ENCODE assay signal across 8 cellular contexts in the genomic region with DNA sequence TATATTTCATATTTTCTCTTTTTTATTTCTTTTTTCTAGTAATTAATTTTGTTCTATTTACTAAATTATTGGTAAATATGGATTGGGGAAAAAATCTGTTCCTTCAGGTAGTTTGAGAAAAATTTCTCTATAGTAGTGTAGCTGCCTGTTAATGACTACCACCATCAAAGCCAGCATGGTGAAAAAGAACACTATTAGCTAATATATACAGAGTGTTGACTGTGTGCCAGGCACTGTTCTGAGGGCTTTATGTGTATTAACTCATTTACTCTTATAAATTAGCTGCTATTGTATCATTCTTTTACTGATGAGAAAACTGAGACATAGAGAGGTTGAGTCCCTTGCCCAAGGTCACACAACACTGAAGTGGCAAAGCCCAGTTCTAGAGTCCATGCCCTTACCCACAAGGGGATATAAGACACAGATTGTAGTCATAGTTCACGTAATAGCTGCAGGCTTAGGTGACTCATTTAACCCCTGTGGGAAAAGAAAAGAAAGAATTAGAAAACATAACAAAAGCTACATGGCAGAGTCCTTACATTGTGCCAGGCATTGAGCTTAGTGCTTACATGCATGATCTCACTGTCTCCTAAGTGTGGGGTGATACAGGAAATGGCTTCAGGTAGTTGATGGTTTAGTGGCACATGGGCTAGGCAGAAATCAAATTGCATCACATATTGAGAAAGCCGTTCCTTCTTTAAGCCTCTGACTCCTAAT. TPM values are rescaled to one million over a fixed set of nuclear protein-coding genes. Genes with fewer than 3 reads are reported as not detected.
A peak's percentile ranks its signal among the peaks of the same experiment; 100 is the strongest.
DNase-seq lines count a peak whose midpoint lies in the region; ATAC-seq, FAIRE-seq and TF ChIP-seq lines count a peak whose summit lies in the region.

No MANE protein-coding gene starts in this region.

- no peak overlapping the region for H3K4me2 ChIP-seq in GM12878 (ENCODE audit: control insufficient read depth, insufficient read depth)

- DNase-seq in activated CD8-positive, alpha-beta memory T cell treated with anti-CD3 and anti-CD28 coated beads, Interleukin-2, amount 10 ng/mL, durations not matched to agents 7 days and 5 days: peak; percentile 55
- DNase-seq in activated CD8-positive, alpha-beta memory T cell treated with anti-CD3 and anti-CD28 coated beads, Interleukin-2, amount 50 U/mL, for 48 hours: no peak
- no peak for DNase-seq in GM12878 (ENCODE audit: low read depth, low spot score)
- no peak for DNase-seq in ovary
- DNase-seq in SKM-1 treated with dmso at 0.1 percent for 144 hours (lab: John Stamatoyannopoulos, UW; ENCODE audit: unreplicated experiment): no peak

- peak overlapping the region; percentile 58 for H2AFZ ChIP-seq in GM12878 (ENCODE audit: control insufficient read depth, low read depth, low read length)

- CTCF ChIA-PET in activated CD8-positive, alpha-beta memory T cell treated with anti-CD3 and anti-CD28 coated beads, Interleukin-2, amount 10 ng/mL, durations not matched to agents 7 days and 5 days (lab: Charles Lee): interaction anchor here (0.9 to 2.1 kb wide), 6 partner anchors 9 to 43 kb away, joined by 3 to 8 read pairs (median 6); a partner anchor contains a TSS
- CTCF ChIA-PET in GM12878 (lab: Yijun Ruan, JAX): interaction anchor here (0.5 to 1.2 kb wide), 6 partner anchors 8 to 21 kb away, joined by 3 to 6 read pairs (median 4); a partner anchor contains a TSS

- H3K9me3 Mint-ChIP-seq in activated CD8-positive, alpha-beta memory T cell treated with anti-CD3 and anti-CD28 coated beads, Interleukin-2, amount 10 ng/mL, durations not matched to agents 7 days and 5 days (ENCODE audit: low read depth): no peaks in the 10 kb centered on the region
- H3K9me3 Mint-ChIP-seq in stimulated activated memory B cell treated with anti-CD40 and anti-IgM and Interleukin-4, amounts not matched to agents 10 μg/mL and 1 μg/mL and 100 μg/mL, for 72 hours: no peaks in the 10 kb centered on the region

- no peaks in the 10 kb centered on the region for H4K20me1 ChIP-seq in GM12878 (ENCODE audit: control insufficient read depth, insufficient read depth)

- no peaks in the 10 kb centered on the region for H3K27me3 ChIP-seq in GM12878 (replicated peaks in 1 of 2; ENCODE audit: control insufficient read depth in 2 of 2, insufficient read depth in 2 of 2, low read length in 1 of 2)
- no peaks in the 10 kb centered on the region for H3K27me3 ChIP-seq in ovary

- no peaks in the 10 kb centered on the region for H3K27me3 Mint-ChIP-seq in activated CD8-positive, alpha-beta memory T cell treated with anti-CD3 and anti-CD28 coated beads, Interleukin-2, amount 10 ng/mL, durations not matched to agents 7 days and 5 days
- H3K27me3 Mint-ChIP-seq in stimulated activated memory B cell treated with anti-CD40 and anti-IgM and Interleukin-4, amounts not matched to agents 10 μg/mL and 1 μg/mL and 100 μg/mL, for 72 hours: no peaks in the 10 kb centered on the region

- in situ Hi-C loops in GM12878 (cut with MboI): no loop called here

- H3K4me1 Mint-ChIP-seq in activated CD8-positive, alpha-beta memory T cell treated with anti-CD3 and anti-CD28 coated beads, Interleukin-2, amount 10 ng/mL, durations not matched to agents 7 days and 5 days: peaks cover 48% of the 10 kb centered on the region
- peaks cover 12% of the 10 kb centered on the region for H3K4me1 Mint-ChIP-seq in stimulated activated memory B cell treated with anti-CD40 and anti-IgM and Interleukin-4, amounts not matched to agents 10 μg/mL and 1 μg/mL and 100 μg/mL, for 72 hours

- no peaks in the 10 kb centered on the region for H3K36me3 Mint-ChIP-seq in activated CD8-positive, alpha-beta memory T cell treated with anti-CD3 and anti-CD28 coated beads, Interleukin-2, amount 10 ng/mL, durations not matched to agents 7 days and 5 days
- H3K36me3 Mint-ChIP-seq in stimulated activated memory B cell treated with anti-CD40 and anti-IgM and Interleukin-4, amounts not matched to agents 10 μg/mL and 1 μg/mL and 100 μg/mL, for 72 hours: no peaks in the 10 kb centered on the region

- POLR2A ChIA-PET in GM12878 (lab: Charles Lee): interaction anchor here (0.6 to 2.3 kb wide), 7 partner anchors 9 to 1253 kb away, joined by 3 to 13 read pairs (median 3); a partner anchor contains a TSS

- H3K79me2 ChIP-seq in GM12878 (ENCODE audit: control insufficient read depth, insufficient read depth, low read length): no peaks in the 10 kb centered on the region

- H3K36me3 ChIP-seq in GM12878 (ENCODE audit: control insufficient read depth in 2 of 2, insufficient read depth in 2 of 2, low read length in 1 of 2) (no peaks in the 10 kb centered on the region), ovary (no peaks in the 10 kb centered on the region)

- peaks cover 5% of the 10 kb centered on the region for H3K4me1 ChIP-seq in GM12878 (ENCODE audit: control insufficient read depth, insufficient read depth, low read length)
- no peaks in the 10 kb centered on the region for H3K4me1 ChIP-seq in ovary (ENCODE audit: insufficient read depth)

- H3K9me3 ChIP-seq in GM12878 (replicated peaks; ENCODE audit: control insufficient read depth, insufficient read depth, low read length): no peaks in the 10 kb centered on the region
- H3K9me3 ChIP-seq in ovary: no peaks in the 10 kb centered on the region

- SMC1A ChIA-PET in GM12878 (lab: Charles Lee; ENCODE audit: uncharacterized antibody, unreplicated experiment): interaction anchor here (0.6 to 4.2 kb wide), 12 partner anchors 8 to 195 kb away, joined by 3 to 33 read pairs (median 4); a partner anchor contains a TSS

- no peak overlapping the region for H3K4me3 ChIP-seq in GM12878
- H3K4me3 ChIP-seq in ovary: no peak overlapping the region

- RAD21 ChIA-PET in GM12878 (lab: Charles Lee; ENCODE audit: unreplicated experiment): interaction anchor here (0.9 to 2.3 kb wide), 6 partner anchors 9 to 117 kb away, joined by 4 to 14 read pairs (median 5); no protein-coding TSS in a partner anchor

- no peak overlapping the region for H3K9ac ChIP-seq in GM12878 (ENCODE audit: control insufficient read depth, insufficient read depth, low read length)

- no peak overlapping the region for H3K4me3 Mint-ChIP-seq in activated CD8-positive, alpha-beta memory T cell treated with anti-CD3 and anti-CD28 coated beads, Interleukin-2, amount 10 ng/mL, durations not matched to agents 7 days and 5 days
- H3K4me3 Mint-ChIP-seq in stimulated activated memory B cell treated with anti-CD40 and anti-IgM and Interleukin-4, amounts not matched to agents 10 μg/mL and 1 μg/mL and 100 μg/mL, for 72 hours: no peak overlapping the region

- no TSS peak for BruUV-seq in GM12878 (replicated peaks; lab: Mats Ljungman, UMichigan)

- no peak for TF ChIP-seq POLR2A in GM12878 (IDR thresholded peaks at IDR 0.05; ENCODE audit: low read depth, low read length)
- no peak for TF ChIP-seq POLR2A in ovary (IDR thresholded peaks at IDR 0.05)

- H3K27ac Mint-ChIP-seq in activated CD8-positive, alpha-beta memory T cell treated with anti-CD3 and anti-CD28 coated beads, Interleukin-2, amount 10 ng/mL, durations not matched to agents 7 days and 5 days: peak overlapping the region; percentile 81
- H3K27ac Mint-ChIP-seq in stimulated activated memory B cell treated with anti-CD40 and anti-IgM and Interleukin-4, amounts not matched to agents 10 μg/mL and 1 μg/mL and 100 μg/mL, for 72 hours: no peak overlapping the region

- TF ChIP-seq RAD21 in GM12878 (IDR thresholded peaks at IDR 0.05; ENCODE audit: insufficient read depth, low read depth, low read length): no peak

- H3K27ac ChIP-seq in GM12878 (ENCODE audit: control insufficient read depth, insufficient read depth): peak overlapping the region; percentile 4; the same call in 1 of the 2 replicates
- no peak overlapping the region for H3K27ac ChIP-seq in ovary

- TF ChIP-seq EP300 in GM12878 (IDR thresholded peaks at IDR 0.05; ENCODE audit: borderline replicate concordance in 1 of 2, control insufficient read depth in 1 of 2, low read depth in 2 of 2, low read length in 2 of 2) (peak in 1 of 2 experiments; percentile 40; a peak in 1 of 4 replicates), ovary (IDR thresholded peaks at IDR 0.05) (no peak)

- 63% methylated on average over 2 of the region's 2 CpGs for WGBS in GM12878 (ENCODE audit: insufficient coverage, insufficient replicate concordance, low lambda C conversion rate, missing lambda C conversion rate)
- 82 to 90% (median 83%) methylated on average over 2 of the region's 2 CpGs for WGBS in ovary, 3 donors

- ATAC-seq in activated CD8-positive, alpha-beta memory T cell treated with anti-CD3 and anti-CD28 coated beads, Interleukin-2, amount 10 ng/mL, durations not matched to agents 7 days and 5 days: peak; percentile 71
- ATAC-seq in HG03558 (IDR thresholded peaks at IDR 0.05; ENCODE audit: extremely low read depth, unreplicated experiment) (peak; percentile 57), GM12878 (peak; percentile 87), HG02623 (IDR thresholded peaks at IDR 0.05; ENCODE audit: unreplicated experiment) (no peak)
- ATAC-seq in stimulated activated memory B cell treated with anti-CD40 and anti-IgM and Interleukin-4, amounts not matched to agents 10 μg/mL and 1 μg/mL and 100 μg/mL, for 72 hours: peak; percentile 73

- intact Hi-C loops in GM12878 (cut with micrococcal nuclease; ENCODE audit: unreplicated experiment): no loop called here
- intact Hi-C loops in ovary (cut with DNase I): no loop called here

- FAIRE-seq in GM12878 (lab: Jason Lieb, UNC): no peak

- TF ChIP-seq CTCF in GM12878 (IDR thresholded peaks at IDR 0.05 in 2 of 3, conservative IDR thresholded peaks at IDR 0.05 in 1 of 3; ENCODE audit: control insufficient read depth in 2 of 3, extremely low read depth in 1 of 3, insufficient read depth in 1 of 3, low read depth in 3 of 3, low read length in 3 of 3): no peak
- TF ChIP-seq CTCF in ovary (IDR thresholded peaks at IDR 0.05): no peak

RNA-seq across cellular contexts. Expression of a gene that starts 12.2 kb away (rescaled TPM):
- 10 to 100 TPM; 57.3 to 64.4 TPM for total RNA-seq in activated CD8-positive, alpha-beta memory T cell treated with anti-CD3 and anti-CD28 coated beads, Interleukin-2, amount 10 ng/mL, durations not matched to agents 7 days and 5 days
- 105 and 137 TPM in 2 replicates for total RNA-seq in GM12878 (2013; cell fraction: nucleolus; rRNA removed)
- total RNA-seq in GM12878 (2014; rRNA removed) (28.4 and 32.9 TPM in 2 replicates), GM12878 (2014; rRNA removed; fragmentation: Illumina TruSeq; extraction: Trizol) (21.9 and 23.7 TPM in 2 replicates), GM12878 (2021) (71.6 and 74.4 TPM in 2 replicates), ovary (10 to 100 TPM; 24.3 to 47.3 (median 43.3) TPM)
- 30.6 TPM for polyA plus RNA-seq in GM12878 (2011; ENCODE audit: low read depth)
- polyA plus RNA-seq in GM12878 (2011; rRNA removed) (40.1 and 62.9 TPM in 2 replicates), GM12878 (2014; fragmentation: Illumina TruSeq; extraction: Trizol) (39.3 and 46.5 TPM in 2 replicates), GM12878 (2014; fragmentation: Nextera tagmentation; extraction: Ambion mirVana) (10 to 100 TPM; 12.7 to 16.8 TPM), GM12878 (2014; rRNA removed) (45.0 and 49.0 TPM in 2 replicates), GM12878 (2016; fragmentation: Nextera tagmentation; extraction: Ambion mirVana) (10 to 100 TPM; 79.2 to 82.2 TPM), ovary (10 to 100 TPM; 34.0 to 53.6 TPM)
- 20.0 and 28.1 TPM in 2 replicates for polyA plus RNA-seq in GM12878 (2011; cell fraction: cytosol; rRNA removed)
- polyA plus RNA-seq in GM12878 (2011; cell fraction: nucleus; rRNA removed): 50.6 and 56.0 TPM in 2 replicates
- polyA plus RNA-seq in GM12878 (2012): 64.1 and 73.9 TPM in 2 replicates
- polyA minus RNA-seq in GM12878 (2011; rRNA and poly(A)+ RNA removed): 8.4 and 14.7 TPM in 2 replicates
- polyA minus RNA-seq in GM12878 (2011; cell fraction: cytosol; rRNA and poly(A)+ RNA removed): 18.0 and 18.7 TPM in 2 replicates
- 43.9 and 77.4 TPM in 2 replicates for polyA minus RNA-seq in GM12878 (2011; cell fraction: nucleus; rRNA and poly(A)+ RNA removed)
